Comparison of ENCODE assay signal across 21 cellular contexts in genomic region chr6:160285541-160286105, GRCh38. TPM values are rescaled to one million over a fixed set of nuclear protein-coding genes. Genes with fewer than 3 reads are reported as not detected.
DNase-seq lines count a peak whose midpoint lies in the region; ATAC-seq, FAIRE-seq and TF ChIP-seq lines count a peak whose summit lies in the region.
"Had no signal": no experiment of that assay in that cellular context is flagged by ENCODE, and none has a peak within 500 bp of the region (broad histone marks: within the 10 kb centered on the region; RNA-seq: fewer than 3 reads in every experiment).

No MANE protein-coding gene starts in this region.

- H3K27ac ChIP-seq in endodermal cell (ENCODE audit: low read depth, low read length), result no peak overlapping the region
- H3K27ac ChIP-seq in lung (ENCODE audit: low read depth in 1 of 2, low read length in 1 of 2), result no peak overlapping the region
- H3K27ac ChIP-seq in smooth muscle cell (ENCODE audit: low read depth), result peak overlapping the region; percentile 82
- H3K27ac ChIP-seq: BLaER1 had no signal

- no peaks in the 10 kb centered on the region for H3F3A ChIP-seq in smooth muscle cell (ENCODE audit: low read depth)

- H3K4me1 ChIP-seq in endodermal cell (ENCODE audit: control insufficient read depth, insufficient read depth, low read length), result no peaks in the 10 kb centered on the region
- H3K4me1 ChIP-seq in lung (ENCODE audit: control insufficient read depth in 2 of 2, insufficient read depth in 2 of 2, low read length in 2 of 2), result no peaks in the 10 kb centered on the region
- peaks cover 7% of the 10 kb centered on the region for H3K4me1 ChIP-seq in smooth muscle cell (ENCODE audit: low read depth)
- H3K4me1 ChIP-seq: BLaER1 had no signal

- peaks cover 17% of the 10 kb centered on the region for H3K9me3 ChIP-seq in endodermal cell (ENCODE audit: control insufficient read depth, low read length)
- H3K9me3 ChIP-seq in lung (ENCODE audit: control insufficient read depth in 2 of 2, insufficient read depth in 1 of 2, low read length in 1 of 2), result no peaks in the 10 kb centered on the region
- no peaks in the 10 kb centered on the region for H3K9me3 ChIP-seq in smooth muscle cell (replicated peaks; ENCODE audit: low read depth)
- H3K9me3 ChIP-seq: BLaER1 had no signal

- H3K36me3 ChIP-seq in endodermal cell (ENCODE audit: control insufficient read depth, insufficient read depth, low read length) (no peaks in the 10 kb centered on the region), lung (ENCODE audit: control insufficient read depth in 2 of 2, insufficient read depth in 2 of 2, low read length in 2 of 2) (no peaks in the 10 kb centered on the region), smooth muscle cell (ENCODE audit: low read depth) (no peaks in the 10 kb centered on the region)
- H3K36me3 ChIP-seq: BLaER1 had no signal

- 50 to 77% methylated on average over 1 of the region's 1 CpG for WGBS in endodermal cell (ENCODE audit: insufficient coverage in 1 of 2, insufficient read length in 1 of 2), 2 experiments
- 0 to 21% methylated on average over 1 of the region's 1 CpG for WGBS in lung, 2 donors
- 4% methylated on average over 1 of the region's 1 CpG for WGBS in smooth muscle cell (ENCODE audit: low lambda C conversion rate)

- H3K4me3 ChIP-seq in endodermal cell (ENCODE audit: low read length) (peak overlapping the region; percentile 14), lung (no peak overlapping the region), smooth muscle cell (no peak overlapping the region)
- H3K4me3 ChIP-seq: BLaER1, GM12878 had no signal

- no peak for ATAC-seq in lung (ENCODE audit: insufficient read depth, low FRiP score)
- ATAC-seq: GM12878 had no signal

- H3K4me3 Mint-ChIP-seq in activated CD4-positive, alpha-beta T cell treated with anti-CD3 and anti-CD28 coated beads, Interleukin-2, amount 10 ng/mL, durations not matched to agents 24 days and 14 days, result no peak overlapping the region
- no peak overlapping the region for H3K4me3 Mint-ChIP-seq in endodermal cell
- H3K4me3 Mint-ChIP-seq: CD14-positive monocyte had no signal

- no peaks in the 10 kb centered on the region for H3K27me3 ChIP-seq in endodermal cell (ENCODE audit: control insufficient read depth, insufficient read depth, low read length, poor library complexity, severe bottlenecking)
- no peaks in the 10 kb centered on the region for H3K27me3 ChIP-seq in lung (ENCODE audit: control insufficient read depth, insufficient read depth)
- no peaks in the 10 kb centered on the region for H3K27me3 ChIP-seq in smooth muscle cell (ENCODE audit: low read depth)
- H3K27me3 ChIP-seq: BLaER1 had no signal

- no peak overlapping the region for H3K27ac Mint-ChIP-seq in activated CD4-positive, alpha-beta T cell treated with anti-CD3 and anti-CD28 coated beads, Interleukin-2, amount 10 ng/mL, durations not matched to agents 24 days and 14 days
- H3K27ac Mint-ChIP-seq in endodermal cell, result no peak overlapping the region
- H3K27ac Mint-ChIP-seq: CD14-positive monocyte; CD4-positive, alpha-beta memory T cell had no signal

- no peaks in the 10 kb centered on the region for H3K4me1 Mint-ChIP-seq in activated CD4-positive, alpha-beta T cell treated with anti-CD3 and anti-CD28 coated beads, Interleukin-2, amount 10 ng/mL, durations not matched to agents 24 days and 14 days
- peaks cover 36% of the 10 kb centered on the region for H3K4me1 Mint-ChIP-seq in endodermal cell
- H3K4me1 Mint-ChIP-seq: CD14-positive monocyte; CD4-positive, alpha-beta memory T cell had no signal

- no peaks in the 10 kb centered on the region for H3K79me2 ChIP-seq in smooth muscle cell (ENCODE audit: low read depth)

- peak; percentile 26 for DNase-seq in activated CD4-positive, alpha-beta T cell treated with anti-CD3 and anti-CD28 coated beads, Interleukin-2, amount 10 ng/mL, durations not matched to agents 24 days and 14 days
- DNase-seq in activated CD4-positive, alpha-beta T cell treated with anti-CD3 and anti-CD28 coated beads for 4 hours, result no peak
- DNase-seq in endodermal cell (no peak), lung (ENCODE audit: low spot score) (peak; percentile 6), smooth muscle cell (lab: John Stamatoyannopoulos, UW; ENCODE audit: unreplicated experiment) (no peak), RCC 7860 (ENCODE audit: low spot score) (no peak), NCI-H128 (lab: John Stamatoyannopoulos, UW; ENCODE audit: unreplicated experiment) (no peak)
- DNase-seq in effector CD8-positive, alpha-beta T cell (lab: John Stamatoyannopoulos, UW), result no peak
- DNase-seq: 8988T; CD4-positive, alpha-beta memory T cell; DMS153; DMS79; GF-D8; HCEC 1CT had no signal

- intact Hi-C loops in activated CD4-positive, alpha-beta T cell treated with anti-CD3 and anti-CD28 coated beads, Interleukin-2, amount 10 ng/mL, durations not matched to agents 24 days and 14 days (cut with micrococcal nuclease), result no loop called here

- no peaks in the 10 kb centered on the region for H4K20me1 ChIP-seq in smooth muscle cell (ENCODE audit: low read depth)
- H4K20me1 ChIP-seq: BLaER1 had no signal

- H3K27me3 Mint-ChIP-seq in activated CD4-positive, alpha-beta T cell treated with anti-CD3 and anti-CD28 coated beads, Interleukin-2, amount 10 ng/mL, durations not matched to agents 24 days and 14 days, result peaks cover 19% of the 10 kb centered on the region
- no peaks in the 10 kb centered on the region for H3K27me3 Mint-ChIP-seq in endodermal cell (ENCODE audit: insufficient read depth)

- H2AFZ ChIP-seq in smooth muscle cell (ENCODE audit: low read depth), result no peak overlapping the region

- H3K36me3 Mint-ChIP-seq in activated CD4-positive, alpha-beta T cell treated with anti-CD3 and anti-CD28 coated beads, Interleukin-2, amount 10 ng/mL, durations not matched to agents 24 days and 14 days (ENCODE audit: low read depth), result no peaks in the 10 kb centered on the region
- H3K36me3 Mint-ChIP-seq in endodermal cell (ENCODE audit: low read depth), result peaks cover 12% of the 10 kb centered on the region
- H3K36me3 Mint-ChIP-seq: CD14-positive monocyte; CD4-positive, alpha-beta memory T cell had no signal

- FAIRE-seq in RCC 7860 (lab: Jason Lieb, UNC), result no peak
- FAIRE-seq: GM12878, H54 had no signal

- H3K4me2 ChIP-seq in smooth muscle cell, result peak overlapping the region; percentile 60
- H3K4me2 ChIP-seq: BLaER1 had no signal

- TF ChIP-seq CTCF in endodermal cell (conservative IDR thresholded peaks at IDR 0.05), result no peak
- no peak for TF ChIP-seq CTCF in lung (IDR thresholded peaks at IDR 0.05; ENCODE audit: control extremely low read depth, extremely low read depth)
- no peak for TF ChIP-seq CTCF in smooth muscle cell (IDR thresholded peaks at IDR 0.05; ENCODE audit: borderline replicate concordance, insufficient read depth, poor library complexity, severe bottlenecking)

- H3K9me3 Mint-ChIP-seq in activated CD4-positive, alpha-beta T cell treated with anti-CD3 and anti-CD28 coated beads, Interleukin-2, amount 10 ng/mL, durations not matched to agents 24 days and 14 days, result no peaks in the 10 kb centered on the region
- H3K9me3 Mint-ChIP-seq in endodermal cell, result peaks cover 24% of the 10 kb centered on the region

- H3K9ac ChIP-seq in endodermal cell (ENCODE audit: extremely low read depth, low read length, poor library complexity, severe bottlenecking) (no peak overlapping the region), smooth muscle cell (ENCODE audit: low read depth) (no peak overlapping the region)
- H3K9ac ChIP-seq: BLaER1 had no signal

RNA-seq across cellular contexts. Expression of gene SLC22A2, which starts 27.0 kb away (rescaled TPM):
- not detected in 2 replicates for total RNA-seq in activated CD4-positive, alpha-beta T cell treated with anti-CD3 and anti-CD28 coated beads, Interleukin-2, amount 10 ng/mL, durations not matched to agents 24 days and 14 days
- total RNA-seq in endodermal cell (under 1 TPM; 0.64 to 1.00 TPM), lung (not detected), smooth muscle cell (3.5 and 7.0 TPM in 2 replicates)
- not detected for polyA plus RNA-seq in endodermal cell (2013, experiment 1 of 2)
- polyA plus RNA-seq in endodermal cell (2013, experiment 2 of 2), result not detected
- polyA plus RNA-seq in lung (not detected), smooth muscle cell (5.8 and 7.0 TPM in 2 replicates)
- total RNA-seq: A673; CD4-positive, alpha-beta memory T cell; GM12878; HT-29 had no signal
- polyA plus RNA-seq: AG04450; CD14-positive monocyte; CD4-positive, alpha-beta memory T cell had no signal

Comparison
In these comparisons a context has a peak if more than half of its experiments do, and no peak if none do; other contexts are left out.
1. DNase-seq: peak in activated CD4-positive, alpha-beta T cell treated with anti-CD3 and anti-CD28 coated beads, Interleukin-2, amount 10 ng/mL, durations not matched to agents 24 days and 14 days (single experiment) and lung (single experiment); none in activated CD4-positive, alpha-beta T cell treated with anti-CD3 and anti-CD28 coated beads for 4 hours (0 of 2), endodermal cell (single experiment), smooth muscle cell (single experiment), RCC 7860 (single experiment), effector CD8-positive, alpha-beta T cell (single experiment) and NCI-H128 (single experiment).